ENCODE assay signal across 17 cellular contexts in genomic region chr9:97176206-97176605, GRCh38.
DNase-seq lines count a peak whose midpoint lies in the region; ATAC-seq, FAIRE-seq and TF ChIP-seq lines count a peak whose summit lies in the region.
"Had no signal": no experiment of that assay in that cellular context is flagged by ENCODE, and none has a peak within 500 bp of the region (broad histone marks: within the 10 kb centered on the region; RNA-seq: fewer than 3 reads in every experiment).

No MANE protein-coding gene starts in this region.

- H3K4me1 Mint-ChIP-seq in activated T-helper 2 cell treated with anti-CD3 and anti-CD28 coated beads, Interferon-gamma antibody, Interleukin-2, Interleukin-4, amounts not matched to agents 10 μg/mL and 5 μg/mL and 100 μg/mL, durations not matched to agents 14 hours and 24 hours and 36 hours (ENCODE audit: low read depth) = no peaks in the 10 kb centered on the region
- H3K4me1 Mint-ChIP-seq: activated naive CD4-positive, alpha-beta T cell treated with anti-CD3 and anti-CD28 coated beads, Interleukin-2, amount 50 U/mL, for 24 hours had no signal

- H3K4me1 ChIP-seq in right cardiac atrium (ENCODE audit: control insufficient read depth, insufficient read depth, low read length) (no peaks in the 10 kb centered on the region), thyroid gland (no peaks in the 10 kb centered on the region)
- H3K4me1 ChIP-seq: Caco-2, Peyer's patch, sigmoid colon had no signal

- no peak overlapping the region for H3K4me3 ChIP-seq in right cardiac atrium (ENCODE audit: low read length)
- H3K4me3 ChIP-seq in epithelial cell of esophagus (ENCODE audit: low read length) = no peak overlapping the region
- H3K4me3 ChIP-seq in thyroid gland (replicated peaks in 1 of 3) = no peak overlapping the region
- H3K4me3 ChIP-seq: Peyer's patch, sigmoid colon had no signal

- H3K9me3 ChIP-seq in right cardiac atrium (ENCODE audit: control insufficient read depth, low read length) (no peaks in the 10 kb centered on the region), thyroid gland (no peaks in the 10 kb centered on the region)
- H3K9me3 ChIP-seq: Caco-2, Peyer's patch, sigmoid colon had no signal

- H3K27me3 Mint-ChIP-seq in activated T-helper 2 cell treated with anti-CD3 and anti-CD28 coated beads, Interferon-gamma antibody, Interleukin-2, Interleukin-4, amounts not matched to agents 10 μg/mL and 5 μg/mL and 100 μg/mL, durations not matched to agents 14 hours and 24 hours and 36 hours (ENCODE audit: low read depth) = peaks cover 4% of the 10 kb centered on the region
- H3K27me3 Mint-ChIP-seq: activated naive CD4-positive, alpha-beta T cell treated with anti-CD3 and anti-CD28 coated beads, Interleukin-2, amount 50 U/mL, for 24 hours had no signal

- TF ChIP-seq CTCF in epithelial cell of esophagus (IDR thresholded peaks at IDR 0.05; ENCODE audit: insufficient read depth, low read depth, low read length, missing control alignments) (no peak), thyroid gland (IDR thresholded peaks at IDR 0.05) (no peak), D721Med (IDR thresholded peaks at IDR 0.05; ENCODE audit: insufficient read depth, missing control alignments) (no peak)

- no peak for FAIRE-seq in D721Med (lab: Jason Lieb, UNC)
- FAIRE-seq: GM19239 had no signal

- H3K36me3 Mint-ChIP-seq in activated T-helper 2 cell treated with anti-CD3 and anti-CD28 coated beads, Interferon-gamma antibody, Interleukin-2, Interleukin-4, amounts not matched to agents 10 μg/mL and 5 μg/mL and 100 μg/mL, durations not matched to agents 14 hours and 24 hours and 36 hours (ENCODE audit: low read depth) = no peaks in the 10 kb centered on the region

- 20% methylated on average over 5 of the region's 5 CpGs for WGBS in right cardiac atrium
- WGBS in thyroid gland, 2 donors = 12 to 30% methylated on average over 5 of the region's 5 CpGs

- intact Hi-C loops in right cardiac atrium (cut with DNase I) (no loop called here), Right ventricle myocardium inferior (cut with DNase I) (no loop called here), thyroid gland (cut with DNase I) (no loop called here)
- intact Hi-C loops in activated T-helper 2 cell treated with anti-CD3 and anti-CD28 coated beads, Interferon-gamma antibody, Interleukin-2, Interleukin-4, amounts not matched to agents 10 μg/mL and 5 μg/mL and 100 μg/mL, durations not matched to agents 14 hours and 24 hours and 36 hours (cut with micrococcal nuclease) = no loop called here

- no peak for TF ChIP-seq POLR2A in thyroid gland (IDR thresholded peaks at IDR 0.05)

- no peaks in the 10 kb centered on the region for H3K27me3 ChIP-seq in right cardiac atrium (ENCODE audit: control insufficient read depth, insufficient read depth)
- H3K27me3 ChIP-seq in thyroid gland = no peaks in the 10 kb centered on the region
- H3K27me3 ChIP-seq: Peyer's patch, sigmoid colon had no signal

- peaks cover 7% of the 10 kb centered on the region for H3K9me3 Mint-ChIP-seq in activated T-helper 2 cell treated with anti-CD3 and anti-CD28 coated beads, Interferon-gamma antibody, Interleukin-2, Interleukin-4, amounts not matched to agents 10 μg/mL and 5 μg/mL and 100 μg/mL, durations not matched to agents 14 hours and 24 hours and 36 hours

- H3K27ac ChIP-seq in right cardiac atrium (ENCODE audit: low read length) (no peak overlapping the region), thyroid gland (no peak overlapping the region)
- H3K27ac ChIP-seq: Peyer's patch, sigmoid colon had no signal

- ATAC-seq in right cardiac atrium (peak; percentile 29 to 48), Right ventricle myocardium inferior (no peak), GM19452 (IDR thresholded peaks at IDR 0.05; ENCODE audit: unreplicated experiment) (no peak)

- H3K4me3 Mint-ChIP-seq in activated T-helper 2 cell treated with anti-CD3 and anti-CD28 coated beads, Interferon-gamma antibody, Interleukin-2, Interleukin-4, amounts not matched to agents 10 μg/mL and 5 μg/mL and 100 μg/mL, durations not matched to agents 14 hours and 24 hours and 36 hours (ENCODE audit: low read depth) = no peak overlapping the region
- H3K4me3 Mint-ChIP-seq: activated naive CD4-positive, alpha-beta T cell treated with anti-CD3 and anti-CD28 coated beads, Interleukin-2, amount 50 U/mL, for 24 hours had no signal

- DNase-seq in right cardiac atrium (peak in 1 of 3 donors; percentile 34), Right ventricle myocardium inferior (ENCODE audit: missing footprints) (no peak), NCI-H82 treated with DMSO at 0.1 percent for 48 hours (lab: John Stamatoyannopoulos, UW; ENCODE audit: unreplicated experiment) (peak; percentile 75), epithelial cell of esophagus (ENCODE audit: low read depth) (peak; percentile 29), thyroid gland (peak; percentile 52 to 53), D721Med (ENCODE audit: insufficient read length, low spot score) (no peak)
- no peak for DNase-seq in activated T-helper 2 cell treated with anti-CD3 and anti-CD28 coated beads, Interferon-gamma antibody, Interleukin-2, Interleukin-4, amounts not matched to agents 10 μg/mL and 5 μg/mL and 100 μg/mL, durations not matched to agents 14 hours and 24 hours and 36 hours (ENCODE audit: low spot score)
- DNase-seq: Caco-2; effector memory CD4-positive, alpha-beta T cell; Karpas-422; NCI-H2081 treated with DMSO at 0.1 percent for 48 hours; Peyer's patch; sigmoid colon; T-helper 2 cell had no signal

- H3K36me3 ChIP-seq in thyroid gland = no peaks in the 10 kb centered on the region
- H3K36me3 ChIP-seq: Peyer's patch, sigmoid colon had no signal

- no peak overlapping the region for H3K27ac Mint-ChIP-seq in activated T-helper 2 cell treated with anti-CD3 and anti-CD28 coated beads, Interferon-gamma antibody, Interleukin-2, Interleukin-4, amounts not matched to agents 10 μg/mL and 5 μg/mL and 100 μg/mL, durations not matched to agents 14 hours and 24 hours and 36 hours
- H3K27ac Mint-ChIP-seq: activated naive CD4-positive, alpha-beta T cell treated with anti-CD3 and anti-CD28 coated beads, Interleukin-2, amount 50 U/mL, for 24 hours had no signal

Comparison
In these comparisons a context has a peak if more than half of its experiments do, and no peak if none do; other contexts are left out.
1. ATAC-seq: peak in right cardiac atrium (2 of 2); none in Right ventricle myocardium inferior (single experiment) and GM19452 (single experiment).
2. DNase-seq: peak in NCI-H82 treated with DMSO at 0.1 percent for 48 hours (single experiment), epithelial cell of esophagus (single experiment) and thyroid gland (2 of 2); none in Right ventricle myocardium inferior (single experiment), activated T-helper 2 cell treated with anti-CD3 and anti-CD28 coated beads, Interferon-gamma antibody, Interleukin-2, Interleukin-4, amounts not matched to agents 10 μg/mL and 5 μg/mL and 100 μg/mL, durations not matched to agents 14 hours and 24 hours and 36 hours (single experiment) and D721Med (single experiment).